In the genomic region with DNA sequence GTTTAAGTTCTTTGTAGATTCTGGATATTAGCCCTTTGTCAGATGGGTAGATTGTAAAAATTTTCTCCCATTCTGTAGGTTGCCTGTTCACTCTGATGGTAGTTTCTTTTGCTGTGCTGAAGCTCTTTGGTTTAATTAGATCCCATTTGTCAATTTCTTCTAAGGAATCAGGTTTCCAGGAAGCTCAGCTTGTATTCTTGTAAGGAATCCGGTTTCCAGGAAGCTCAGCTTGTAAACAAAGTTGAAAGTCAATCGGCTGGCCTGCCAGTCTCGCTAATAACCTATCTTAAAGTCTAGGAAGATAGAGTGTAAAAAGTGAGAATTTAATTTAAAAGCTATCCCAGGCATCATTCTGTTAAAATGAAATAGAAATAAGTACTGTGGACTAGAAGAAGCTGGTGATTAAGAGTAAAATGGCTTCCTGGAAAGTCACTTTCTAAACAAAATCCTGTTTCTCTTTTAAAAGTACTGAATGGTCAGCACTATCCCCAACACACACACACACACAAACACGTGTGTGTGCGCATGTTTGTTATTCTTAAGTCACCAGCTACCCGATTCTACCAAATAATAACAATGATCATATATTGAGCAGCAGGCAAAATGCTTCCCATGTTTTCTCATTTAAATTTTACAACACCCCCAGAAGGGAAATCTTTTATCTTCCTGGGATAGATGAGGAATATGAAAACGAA, we compare ENCODE assay signal across 1 cellular context.
A peak's percentile ranks its signal among the peaks of the same experiment; 100 is the strongest.
TF ChIP-seq lines count a peak whose summit lies in the region.

No MANE protein-coding gene starts in this region.

TF ChIP-seq in K562, 482 proteins besides CTCF, POLR2A, EP300 and RAD21:
- TF ChIP-seq, protein P1, sequence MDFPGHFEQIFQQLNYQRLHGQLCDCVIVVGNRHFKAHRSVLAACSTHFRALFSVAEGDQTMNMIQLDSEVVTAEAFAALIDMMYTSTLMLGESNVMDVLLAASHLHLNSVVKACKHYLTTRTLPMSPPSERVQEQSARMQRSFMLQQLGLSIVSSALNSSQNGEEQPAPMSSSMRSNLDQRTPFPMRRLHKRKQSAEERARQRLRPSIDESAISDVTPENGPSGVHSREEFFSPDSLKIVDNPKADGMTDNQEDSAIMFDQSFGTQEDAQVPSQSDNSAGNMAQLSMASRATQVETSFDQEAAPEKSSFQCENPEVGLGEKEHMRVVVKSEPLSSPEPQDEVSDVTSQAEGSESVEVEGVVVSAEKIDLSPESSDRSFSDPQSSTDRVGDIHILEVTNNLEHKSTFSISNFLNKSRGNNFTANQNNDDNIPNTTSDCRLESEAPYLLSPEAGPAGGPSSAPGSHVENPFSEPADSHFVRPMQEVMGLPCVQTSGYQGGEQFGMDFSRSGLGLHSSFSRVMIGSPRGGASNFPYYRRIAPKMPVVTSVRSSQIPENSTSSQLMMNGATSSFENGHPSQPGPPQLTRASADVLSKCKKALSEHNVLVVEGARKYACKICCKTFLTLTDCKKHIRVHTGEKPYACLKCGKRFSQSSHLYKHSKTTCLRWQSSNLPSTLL (IDR thresholded peaks at IDR 0.05) = peak; percentile 80; the same call in 1 of the 2 replicates
- TF ChIP-seq CBX1 (IDR thresholded peaks at IDR 0.05; ENCODE audit: low read depth) (no peak), BHLHE40 (IDR thresholded peaks at IDR 0.05; ENCODE audit: low read length) (no peak), ZNF766 (CRISPR knock-in tag; conservative IDR thresholded peaks at IDR 0.05) (no peak), FOXK2 (conservative IDR thresholded peaks at IDR 0.05 in 1 of 2, IDR thresholded peaks at IDR 0.05 in 1 of 2; ENCODE audit: low read depth in 2 of 2) (no peak), ETV1 (tag; conservative IDR thresholded peaks at IDR 0.05; ENCODE audit: low read depth) (no peak), NR1H2 (CRISPR knock-in tag; IDR thresholded peaks at IDR 0.05) (no peak), WHSC1 (IDR thresholded peaks at IDR 0.05; ENCODE audit: low read length) (no peak), ZKSCAN3 (CRISPR knock-in tag; IDR thresholded peaks at IDR 0.05) (no peak), SREBF1 (IDR thresholded peaks at IDR 0.05; ENCODE audit: borderline replicate concordance, low read depth, low read length) (no peak), ZNF551 (CRISPR knock-in tag; IDR thresholded peaks at IDR 0.05) (no peak), CC2D1A (IDR thresholded peaks at IDR 0.05) (peak; percentile 80)
- TF ChIP-seq, protein P2, sequence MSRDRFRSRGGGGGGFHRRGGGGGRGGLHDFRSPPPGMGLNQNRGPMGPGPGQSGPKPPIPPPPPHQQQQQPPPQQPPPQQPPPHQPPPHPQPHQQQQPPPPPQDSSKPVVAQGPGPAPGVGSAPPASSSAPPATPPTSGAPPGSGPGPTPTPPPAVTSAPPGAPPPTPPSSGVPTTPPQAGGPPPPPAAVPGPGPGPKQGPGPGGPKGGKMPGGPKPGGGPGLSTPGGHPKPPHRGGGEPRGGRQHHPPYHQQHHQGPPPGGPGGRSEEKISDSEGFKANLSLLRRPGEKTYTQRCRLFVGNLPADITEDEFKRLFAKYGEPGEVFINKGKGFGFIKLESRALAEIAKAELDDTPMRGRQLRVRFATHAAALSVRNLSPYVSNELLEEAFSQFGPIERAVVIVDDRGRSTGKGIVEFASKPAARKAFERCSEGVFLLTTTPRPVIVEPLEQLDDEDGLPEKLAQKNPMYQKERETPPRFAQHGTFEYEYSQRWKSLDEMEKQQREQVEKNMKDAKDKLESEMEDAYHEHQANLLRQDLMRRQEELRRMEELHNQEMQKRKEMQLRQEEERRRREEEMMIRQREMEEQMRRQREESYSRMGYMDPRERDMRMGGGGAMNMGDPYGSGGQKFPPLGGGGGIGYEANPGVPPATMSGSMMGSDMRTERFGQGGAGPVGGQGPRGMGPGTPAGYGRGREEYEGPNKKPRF (IDR thresholded peaks at IDR 0.05; ENCODE audit: low read depth, low read length) = no peak
- TF ChIP-seq, protein P3, sequence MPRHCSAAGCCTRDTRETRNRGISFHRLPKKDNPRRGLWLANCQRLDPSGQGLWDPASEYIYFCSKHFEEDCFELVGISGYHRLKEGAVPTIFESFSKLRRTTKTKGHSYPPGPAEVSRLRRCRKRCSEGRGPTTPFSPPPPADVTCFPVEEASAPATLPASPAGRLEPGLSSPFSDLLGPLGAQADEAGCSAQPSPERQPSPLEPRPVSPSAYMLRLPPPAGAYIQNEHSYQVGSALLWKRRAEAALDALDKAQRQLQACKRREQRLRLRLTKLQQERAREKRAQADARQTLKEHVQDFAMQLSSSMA (CRISPR knock-in tag; IDR thresholded peaks at IDR 0.05) = no peak
